1 cellular context compared by ENCODE assay signal in the genomic region with DNA sequence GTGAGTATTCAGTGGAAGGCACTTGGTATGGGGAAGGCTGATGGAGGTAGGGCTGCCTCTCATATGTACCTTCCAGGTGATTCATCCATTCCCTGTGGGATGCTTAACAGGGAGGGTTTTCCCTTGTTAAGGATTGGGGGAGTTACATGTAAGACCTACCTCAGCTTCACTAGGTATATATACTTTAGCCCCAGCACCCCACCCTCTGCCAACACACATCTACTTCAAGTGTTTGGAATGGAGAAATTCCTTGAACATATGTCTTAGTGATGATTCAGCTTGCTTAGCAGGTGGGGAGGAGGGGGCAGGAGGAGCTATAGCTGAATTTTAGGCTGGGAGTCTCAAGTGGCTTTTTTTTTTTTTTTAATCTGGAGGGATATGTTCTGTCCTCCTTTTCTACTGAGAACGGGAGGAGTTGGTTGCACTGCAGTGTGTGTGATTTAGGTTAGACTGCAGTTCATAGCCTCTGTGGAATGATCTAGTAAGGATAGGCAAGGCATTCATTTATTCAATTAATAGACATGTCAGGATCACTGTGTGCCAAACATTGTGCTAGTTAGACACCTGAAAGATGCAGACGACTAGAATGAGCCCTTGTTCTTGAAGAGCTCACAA.
TF ChIP-seq lines count a peak whose summit lies in the region.

No MANE protein-coding gene starts in this region.

TF ChIP-seq in GM23338, 12 proteins besides CTCF, POLR2A, EP300 and RAD21 (continued from another document):
- TF ChIP-seq, protein P1, sequence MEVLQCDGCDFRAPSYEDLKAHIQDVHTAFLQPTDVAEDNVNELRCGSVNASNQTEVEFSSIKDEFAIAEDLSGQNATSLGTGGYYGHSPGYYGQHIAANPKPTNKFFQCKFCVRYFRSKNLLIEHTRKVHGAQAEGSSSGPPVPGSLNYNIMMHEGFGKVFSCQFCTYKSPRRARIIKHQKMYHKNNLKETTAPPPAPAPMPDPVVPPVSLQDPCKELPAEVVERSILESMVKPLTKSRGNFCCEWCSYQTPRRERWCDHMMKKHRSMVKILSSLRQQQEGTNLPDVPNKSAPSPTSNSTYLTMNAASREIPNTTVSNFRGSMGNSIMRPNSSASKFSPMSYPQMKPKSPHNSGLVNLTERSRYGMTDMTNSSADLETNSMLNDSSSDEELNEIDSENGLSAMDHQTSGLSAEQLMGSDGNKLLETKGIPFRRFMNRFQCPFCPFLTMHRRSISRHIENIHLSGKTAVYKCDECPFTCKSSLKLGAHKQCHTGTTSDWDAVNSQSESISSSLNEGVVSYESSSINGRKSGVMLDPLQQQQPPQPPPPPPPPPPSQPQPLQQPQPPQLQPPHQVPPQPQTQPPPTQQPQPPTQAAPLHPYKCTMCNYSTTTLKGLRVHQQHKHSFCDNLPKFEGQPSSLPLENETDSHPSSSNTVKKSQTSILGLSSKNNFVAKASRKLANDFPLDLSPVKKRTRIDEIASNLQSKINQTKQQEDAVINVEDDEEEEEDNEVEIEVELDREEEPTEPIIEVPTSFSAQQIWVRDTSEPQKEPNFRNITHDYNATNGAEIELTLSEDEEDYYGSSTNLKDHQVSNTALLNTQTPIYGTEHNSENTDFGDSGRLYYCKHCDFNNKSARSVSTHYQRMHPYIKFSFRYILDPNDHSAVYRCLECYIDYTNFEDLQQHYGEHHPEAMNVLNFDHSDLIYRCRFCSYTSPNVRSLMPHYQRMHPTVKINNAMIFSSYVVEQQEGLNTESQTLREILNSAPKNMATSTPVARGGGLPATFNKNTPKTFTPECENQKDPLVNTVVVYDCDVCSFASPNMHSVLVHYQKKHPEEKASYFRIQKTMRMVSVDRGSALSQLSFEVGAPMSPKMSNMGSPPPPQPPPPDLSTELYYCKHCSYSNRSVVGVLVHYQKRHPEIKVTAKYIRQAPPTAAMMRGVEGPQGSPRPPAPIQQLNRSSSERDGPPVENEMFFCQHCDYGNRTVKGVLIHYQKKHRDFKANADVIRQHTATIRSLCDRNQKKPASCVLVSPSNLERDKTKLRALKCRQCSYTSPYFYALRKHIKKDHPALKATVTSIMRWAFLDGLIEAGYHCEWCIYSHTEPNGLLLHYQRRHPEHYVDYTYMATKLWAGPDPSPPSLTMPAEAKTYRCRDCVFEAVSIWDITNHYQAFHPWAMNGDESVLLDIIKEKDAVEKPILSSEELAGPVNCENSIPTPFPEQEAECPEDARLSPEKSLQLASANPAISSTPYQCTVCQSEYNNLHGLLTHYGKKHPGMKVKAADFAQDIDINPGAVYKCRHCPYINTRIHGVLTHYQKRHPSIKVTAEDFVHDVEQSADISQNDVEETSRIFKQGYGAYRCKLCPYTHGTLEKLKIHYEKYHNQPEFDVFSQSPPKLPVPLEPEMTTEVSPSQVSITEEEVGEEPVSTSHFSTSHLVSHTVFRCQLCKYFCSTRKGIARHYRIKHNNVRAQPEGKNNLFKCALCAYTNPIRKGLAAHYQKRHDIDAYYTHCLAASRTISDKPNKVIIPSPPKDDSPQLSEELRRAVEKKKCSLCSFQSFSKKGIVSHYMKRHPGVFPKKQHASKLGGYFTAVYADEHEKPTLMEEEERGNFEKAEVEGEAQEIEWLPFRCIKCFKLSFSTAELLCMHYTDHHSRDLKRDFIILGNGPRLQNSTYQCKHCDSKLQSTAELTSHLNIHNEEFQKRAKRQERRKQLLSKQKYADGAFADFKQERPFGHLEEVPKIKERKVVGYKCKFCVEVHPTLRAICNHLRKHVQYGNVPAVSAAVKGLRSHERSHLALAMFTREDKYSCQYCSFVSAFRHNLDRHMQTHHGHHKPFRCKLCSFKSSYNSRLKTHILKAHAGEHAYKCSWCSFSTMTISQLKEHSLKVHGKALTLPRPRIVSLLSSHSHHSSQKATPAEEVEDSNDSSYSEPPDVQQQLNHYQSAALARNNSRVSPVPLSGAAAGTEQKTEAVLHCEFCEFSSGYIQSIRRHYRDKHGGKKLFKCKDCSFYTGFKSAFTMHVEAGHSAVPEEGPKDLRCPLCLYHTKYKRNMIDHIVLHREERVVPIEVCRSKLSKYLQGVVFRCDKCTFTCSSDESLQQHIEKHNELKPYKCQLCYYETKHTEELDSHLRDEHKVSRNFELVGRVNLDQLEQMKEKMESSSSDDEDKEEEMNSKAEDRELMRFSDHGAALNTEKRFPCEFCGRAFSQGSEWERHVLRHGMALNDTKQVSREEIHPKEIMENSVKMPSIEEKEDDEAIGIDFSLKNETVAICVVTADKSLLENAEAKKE (CRISPR knock-in tag; IDR thresholded peaks at IDR 0.05): no peak
- no peak for TF ChIP-seq STAT1 (IDR thresholded peaks at IDR 0.05; ENCODE audit: unreplicated experiment)
